23 cellular contexts compared by ENCODE assay signal in genomic region chr2:54968561-54969218, GRCh38.
DNase-seq lines count a peak whose midpoint lies in the region; ATAC-seq, FAIRE-seq and TF ChIP-seq lines count a peak whose summit lies in the region.
"Had no signal": no experiment of that assay in that cellular context is flagged by ENCODE, and none has a peak within 500 bp of the region (broad histone marks: within the 10 kb centered on the region; RNA-seq: fewer than 3 reads in every experiment).

No MANE protein-coding gene starts in this region.

- FAIRE-seq in H1 (lab: Jason Lieb, UNC): no peak
- FAIRE-seq: urothelium cell line had no signal

- H3K4me3 ChIP-seq in CD8-positive, alpha-beta memory T cell (ENCODE audit: low read length): no peak overlapping the region
- H3K4me3 ChIP-seq in H1 (ENCODE audit: extremely low read depth in 1 of 4, insufficient read depth in 2 of 4, low read depth in 3 of 4, low read length in 4 of 4): no peak overlapping the region
- H3K4me3 ChIP-seq: body of pancreas, esophagus squamous epithelium, lung had no signal

- H2BK20ac ChIP-seq in H1 (ENCODE audit: low read length): no peak overlapping the region

- no peaks in the 10 kb centered on the region for H3K36me3 ChIP-seq in CD8-positive, alpha-beta memory T cell (ENCODE audit: insufficient read depth, low read length)
- H3K36me3 ChIP-seq in H1 (ENCODE audit: control insufficient read depth in 2 of 4, insufficient read depth in 4 of 4, low read length in 3 of 4): peaks cover 0 to 25% (median 7%) of the 10 kb centered on the region in 4 experiments; a peak in 3 of 8 replicates

- H2BK5ac ChIP-seq in H1 (ENCODE audit: low read depth, low read length): peak overlapping the region; percentile 35; the same call in 1 of the 2 replicates

- POLR2A ChIA-PET in CD8-positive, alpha-beta memory T cell (lab: Charles Lee): no interaction called here
- POLR2A ChIA-PET in H1 (lab: Charles Lee; ENCODE audit: partially characterized antibody): interaction anchor here (1.6 to 2.8 kb wide), 3 partner anchors 8 to 17 kb away, joined by 3 to 13 read pairs (median 4); no protein-coding TSS in a partner anchor

- H3K4me1 Mint-ChIP-seq in CD8-positive, alpha-beta memory T cell: peaks cover 37 to 47% (median 46%) of the 10 kb centered on the region in 3 donors
- H3K4me1 Mint-ChIP-seq in neural crest cell: peaks cover 32% of the 10 kb centered on the region
- H3K4me1 Mint-ChIP-seq in activated CD4-positive, alpha-beta T cell treated with anti-CD3 and anti-CD28 coated beads, Interleukin-2, amount 10 ng/mL, durations not matched to agents 24 days and 14 days: peaks cover 23% of the 10 kb centered on the region

- CTCF ChIA-PET in CD8-positive, alpha-beta memory T cell (lab: Charles Lee): no interaction called here
- CTCF ChIA-PET in H1 (lab: Charles Lee; ENCODE audit: partially characterized antibody): interaction anchor here (0.7 to 1.1 kb wide), 2 partner anchors 37 to 200 kb away, joined by 3 read pairs; no protein-coding TSS in a partner anchor

- no peak overlapping the region for H4K91ac ChIP-seq in H1 (replicated peaks; ENCODE audit: insufficient read length, low read length)

- TF ChIP-seq POLR2A in H1 (IDR thresholded peaks at IDR 0.05; ENCODE audit: control extremely low read depth in 1 of 2, low read depth in 2 of 2, low read length in 2 of 2): no peak

- H3K23ac ChIP-seq in H1 (ENCODE audit: insufficient read length): no peak overlapping the region

- H3K56ac ChIP-seq in H1 (replicated peaks; ENCODE audit: insufficient read length, low read depth, low read length): no peak overlapping the region

- no peak for TF ChIP-seq EP300 in H1 (IDR thresholded peaks at IDR 0.05; ENCODE audit: borderline replicate concordance in 1 of 2, low read depth in 2 of 2, low read length in 2 of 2)

- H3K23me2 ChIP-seq in H1 (ENCODE audit: low read depth, low read length): no peaks in the 10 kb centered on the region

- no peak overlapping the region for H3K27ac ChIP-seq in CD8-positive, alpha-beta memory T cell (ENCODE audit: low read depth, low read length)
- no peak overlapping the region for H3K27ac ChIP-seq in H1 (ENCODE audit: low read depth, low read length)
- H3K27ac ChIP-seq: body of pancreas, esophagus squamous epithelium, WERI-Rb-1 had no signal

- no peaks in the 10 kb centered on the region for H4K20me1 ChIP-seq in H1 (replicated peaks in 1 of 2; ENCODE audit: control insufficient read depth in 1 of 2, insufficient read depth in 2 of 2, low read length in 2 of 2)

- H3K4me3 Mint-ChIP-seq in CD8-positive, alpha-beta memory T cell: no peak overlapping the region
- H3K4me3 Mint-ChIP-seq in neural crest cell: peak overlapping the region; percentile 24
- H3K4me3 Mint-ChIP-seq in activated CD4-positive, alpha-beta T cell treated with anti-CD3 and anti-CD28 coated beads, Interleukin-2, amount 10 ng/mL, durations not matched to agents 24 days and 14 days: no peak overlapping the region
- H3K4me3 Mint-ChIP-seq: activated CD4-positive, alpha-beta memory T cell treated with anti-CD3 and anti-CD28 coated beads, Interleukin-2, amount 10 ng/mL, durations not matched to agents 7 days and 5 days; activated naive CD4-positive, alpha-beta T cell treated with anti-CD3 and anti-CD28 coated beads, Interleukin-2, amount 10 ng/mL, durations not matched to agents 7 days and 5 days; activated T-cell treated with anti-CD3 and anti-CD28 coated beads, Interleukin-2, amount 50 U/mL, for 4 hours; naive thymus-derived CD4-positive, alpha-beta T cell had no signal

- no peak overlapping the region for H4K5ac ChIP-seq in H1 (ENCODE audit: insufficient read length, low read depth, low read length)

- H3K79me1 ChIP-seq in H1 (ENCODE audit: low read depth, low read length): no peaks in the 10 kb centered on the region; the same call in 1 of the 2 replicates

- no peak for TF ChIP-seq RAD21 in H1 (IDR thresholded peaks at IDR 0.05 in 1 of 2, conservative IDR thresholded peaks at IDR 0.05 in 1 of 2; ENCODE audit: low read depth in 2 of 2, low read length in 2 of 2)

- no peak overlapping the region for H2BK12ac ChIP-seq in H1 (ENCODE audit: low read depth, low read length)

- H3K9me3 ChIP-seq in CD8-positive, alpha-beta memory T cell (ENCODE audit: low read length): no peaks in the 10 kb centered on the region
- H3K9me3 ChIP-seq in H1 (ENCODE audit: insufficient read depth in 2 of 2, low read depth in 1 of 2, low read length in 1 of 2): no peaks in the 10 kb centered on the region
- H3K9me3 ChIP-seq: body of pancreas, esophagus squamous epithelium had no signal

- H4K8ac ChIP-seq in H1 (ENCODE audit: extremely low read depth, insufficient read depth, low read length): no peak overlapping the region

- 92% methylated on average over 10 of the region's 10 CpGs; no CpG with 5 or more reads in 1 of the 2 experiments for WGBS in H1 (ENCODE audit: extremely low coverage in 1 of 2, insufficient coverage in 1 of 2, insufficient read length in 1 of 2, insufficient replicate concordance in 2 of 2, low coverage in 1 of 2, low lambda C conversion rate in 2 of 2, missing lambda C conversion rate in 1 of 2), 2 experiments

- no peaks in the 10 kb centered on the region for H3K79me2 ChIP-seq in H1 (ENCODE audit: control insufficient read depth in 1 of 2, insufficient read depth in 2 of 2, low read length in 2 of 2)

- no peak overlapping the region for H3K4me2 ChIP-seq in H1 (ENCODE audit: insufficient read depth in 1 of 2, low read depth in 2 of 2, low read length in 2 of 2)

- no peaks in the 10 kb centered on the region for H3K27me3 Mint-ChIP-seq in CD8-positive, alpha-beta memory T cell
- H3K27me3 Mint-ChIP-seq in neural crest cell (ENCODE audit: low read depth): no peaks in the 10 kb centered on the region
- H3K27me3 Mint-ChIP-seq in activated CD4-positive, alpha-beta T cell treated with anti-CD3 and anti-CD28 coated beads, Interleukin-2, amount 10 ng/mL, durations not matched to agents 24 days and 14 days: no peaks in the 10 kb centered on the region
- H3K27me3 Mint-ChIP-seq: activated CD4-positive, alpha-beta memory T cell treated with anti-CD3 and anti-CD28 coated beads, Interleukin-2, amount 10 ng/mL, durations not matched to agents 7 days and 5 days; activated naive CD4-positive, alpha-beta T cell treated with anti-CD3 and anti-CD28 coated beads, Interleukin-2, amount 10 ng/mL, durations not matched to agents 7 days and 5 days; naive thymus-derived CD4-positive, alpha-beta T cell had no signal

- no peaks in the 10 kb centered on the region for H3K27me3 ChIP-seq in CD8-positive, alpha-beta memory T cell (ENCODE audit: insufficient read depth, low read length, poor library complexity, severe bottlenecking)
- H3K27me3 ChIP-seq in H1 (replicated peaks in 1 of 4; ENCODE audit: control insufficient read depth in 3 of 4, extremely low read depth in 1 of 4, insufficient read depth in 3 of 4, low read length in 3 of 4): no peaks in the 10 kb centered on the region
- H3K27me3 ChIP-seq: body of pancreas, esophagus squamous epithelium had no signal

- H3K4ac ChIP-seq in H1 (replicated peaks; ENCODE audit: insufficient read length, low read depth, low read length): no peak overlapping the region

- DNase-seq in CD8-positive, alpha-beta memory T cell: no peak
- DNase-seq in M059J (ENCODE audit: low read depth) (peak; percentile 14), H1 (ENCODE audit: low read depth in 1 of 2, low spot score in 2 of 2) (no peak), neural crest cell (ENCODE audit: low read depth, low spot score) (no peak), midbrain (lab: John Stamatoyannopoulos, UW) (no peak)
- DNase-seq in stimulated activated CD4-positive, alpha-beta T cell treated with anti-CD3 and anti-CD28 coated beads, Interleukin-1b, Interleukin-23, amount 100 ng/mL, for 48 hours: no peak
- DNase-seq in activated CD4-positive, alpha-beta T cell treated with anti-CD3 and anti-CD28 coated beads, Interleukin-2, amount 10 ng/mL, durations not matched to agents 24 days and 14 days: no peak
- DNase-seq: activated CD4-positive, alpha-beta memory T cell treated with anti-CD3 and anti-CD28 coated beads, Interleukin-2, amount 10 ng/mL, durations not matched to agents 7 days and 5 days; activated naive CD4-positive, alpha-beta T cell treated with anti-CD3 and anti-CD28 coated beads, Interleukin-2, amount 10 ng/mL, durations not matched to agents 7 days and 5 days; activated T-cell treated with anti-CD3 and anti-CD28 coated beads, Interleukin-2, amount 50 U/mL, for 4 hours; body of pancreas; esophagus squamous epithelium; MV-4-11; naive thymus-derived CD4-positive, alpha-beta T cell; NCI-H187 treated with DMSO at 0.1 percent for 48 hours; NCI-H446; retina; SHP77 treated with DMSO at 0.1 percent for 48 hours; T-helper 2 cell; WERI-Rb-1 had no signal

- no peak for ATAC-seq in HG02970 (IDR thresholded peaks at IDR 0.05; ENCODE audit: low FRiP score, unreplicated experiment)
- ATAC-seq: activated T-cell treated with anti-CD3 and anti-CD28 coated beads, Interleukin-2, amount 50 U/mL, for 4 hours; body of pancreas; naive thymus-derived CD4-positive, alpha-beta T cell had no signal

- H3K4me1 ChIP-seq in CD8-positive, alpha-beta memory T cell (ENCODE audit: insufficient read depth, low read length): peaks cover 27% of the 10 kb centered on the region
- H3K4me1 ChIP-seq in H1 (replicated peaks in 1 of 4; ENCODE audit: control insufficient read depth in 3 of 4, insufficient read depth in 4 of 4, low read length in 3 of 4): peaks cover 0 to 3% (median 1%) of the 10 kb centered on the region in 4 experiments; a peak in 2 of 7 replicates
- H3K4me1 ChIP-seq: body of pancreas had no signal

- H3K36me3 Mint-ChIP-seq in CD8-positive, alpha-beta memory T cell: peaks cover 4 to 58% (median 13%) of the 10 kb centered on the region in 3 donors
- peaks cover 42% of the 10 kb centered on the region for H3K36me3 Mint-ChIP-seq in neural crest cell (ENCODE audit: low read depth)
- peaks cover 11% of the 10 kb centered on the region for H3K36me3 Mint-ChIP-seq in activated CD4-positive, alpha-beta T cell treated with anti-CD3 and anti-CD28 coated beads, Interleukin-2, amount 10 ng/mL, durations not matched to agents 24 days and 14 days (ENCODE audit: low read depth)

- H2BK15ac ChIP-seq in H1 (ENCODE audit: low read length): no peak overlapping the region

- H2AFZ ChIP-seq in H1 (ENCODE audit: low read length): no peak overlapping the region

- no peaks in the 10 kb centered on the region for H3K9me3 Mint-ChIP-seq in CD8-positive, alpha-beta memory T cell
- H3K9me3 Mint-ChIP-seq in neural crest cell: peaks cover 7% of the 10 kb centered on the region
- H3K9me3 Mint-ChIP-seq in activated CD4-positive, alpha-beta T cell treated with anti-CD3 and anti-CD28 coated beads, Interleukin-2, amount 10 ng/mL, durations not matched to agents 24 days and 14 days: no peaks in the 10 kb centered on the region
- H3K9me3 Mint-ChIP-seq: activated CD4-positive, alpha-beta memory T cell treated with anti-CD3 and anti-CD28 coated beads, Interleukin-2, amount 10 ng/mL, durations not matched to agents 7 days and 5 days had no signal

- no peak overlapping the region for H3K18ac ChIP-seq in H1 (ENCODE audit: extremely low read depth, low read length)

- peak overlapping the region in 5 of 8 donors; percentile 5 to 75 (median 37) for H3K27ac Mint-ChIP-seq in CD8-positive, alpha-beta memory T cell
- no peak overlapping the region for H3K27ac Mint-ChIP-seq in neural crest cell (ENCODE audit: unreplicated experiment)
- H3K27ac Mint-ChIP-seq in activated CD4-positive, alpha-beta T cell treated with anti-CD3 and anti-CD28 coated beads, Interleukin-2, amount 10 ng/mL, durations not matched to agents 24 days and 14 days: no peak overlapping the region
- H3K27ac Mint-ChIP-seq: activated CD4-positive, alpha-beta memory T cell treated with anti-CD3 and anti-CD28 coated beads, Interleukin-2, amount 10 ng/mL, durations not matched to agents 7 days and 5 days; activated naive CD4-positive, alpha-beta T cell treated with anti-CD3 and anti-CD28 coated beads, Interleukin-2, amount 10 ng/mL, durations not matched to agents 7 days and 5 days had no signal

- no peak overlapping the region for H2AK5ac ChIP-seq in H1 (ENCODE audit: low read depth, low read length)

- no peak overlapping the region for H3K9ac ChIP-seq in H1 (replicated peaks in 1 of 4; ENCODE audit: extremely low read depth in 1 of 4, low read depth in 3 of 4, low read length in 3 of 4)

- TF ChIP-seq CTCF in H1 (IDR thresholded peaks at IDR 0.05; ENCODE audit: control extremely low read depth in 1 of 3, insufficient read depth in 1 of 3, low read depth in 1 of 3, low read length in 3 of 3): no peak
- TF ChIP-seq CTCF in neural crest cell (conservative IDR thresholded peaks at IDR 0.05): no peak

- intact Hi-C loops in activated CD4-positive, alpha-beta T cell treated with anti-CD3 and anti-CD28 coated beads, Interleukin-2, amount 10 ng/mL, durations not matched to agents 24 days and 14 days (cut with micrococcal nuclease): no loop called here

- no peak overlapping the region for H3K14ac ChIP-seq in H1 (ENCODE audit: insufficient read length)

- no peak overlapping the region for H2BK120ac ChIP-seq in H1 (replicated peaks; ENCODE audit: low read depth, low read length)

Comparison
In these comparisons a context has a peak if more than half of its experiments do, and no peak if none do; other contexts are left out.
1. H3K27ac Mint-ChIP-seq: peak in CD8-positive, alpha-beta memory T cell (5 of 8); none in neural crest cell (single experiment) and activated CD4-positive, alpha-beta T cell treated with anti-CD3 and anti-CD28 coated beads, Interleukin-2, amount 10 ng/mL, durations not matched to agents 24 days and 14 days (single experiment).